In the genomic region with DNA sequence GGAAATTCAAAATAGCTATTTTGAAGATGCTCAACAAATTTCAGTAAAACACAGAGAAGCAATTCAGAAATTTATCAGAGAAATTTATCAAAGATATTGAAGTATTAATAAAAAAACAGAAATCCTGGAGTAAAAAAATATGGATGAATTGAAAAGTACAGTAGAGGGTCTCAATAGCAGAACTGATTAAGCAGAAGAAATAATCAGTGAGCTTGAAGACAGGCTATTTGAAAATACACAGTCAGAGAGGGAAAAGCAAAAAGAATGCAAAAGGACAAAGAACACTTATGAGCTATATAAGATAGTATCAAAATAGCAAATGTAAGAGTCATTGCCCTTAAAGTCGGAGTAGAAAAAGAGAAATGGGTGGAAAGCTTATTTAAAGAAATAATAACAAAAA, we compare ENCODE assay signal across 31 cellular contexts.
DNase-seq lines count a peak whose midpoint lies in the region; ATAC-seq, FAIRE-seq and TF ChIP-seq lines count a peak whose summit lies in the region.
"Had no signal": no experiment of that assay in that cellular context is flagged by ENCODE, and none has a peak within 500 bp of the region (broad histone marks: within the 10 kb centered on the region; RNA-seq: fewer than 3 reads in every experiment).

No MANE protein-coding gene starts in this region.

- H4K20me1 ChIP-seq in SK-N-SH (ENCODE audit: insufficient read depth) (no peaks in the 10 kb centered on the region), HepG2 (ENCODE audit: insufficient read depth, low read length) (no peaks in the 10 kb centered on the region)
- H4K20me1 ChIP-seq: BLaER1; BLaER1 treated with 17β-estradiol and CSF1 and Interleukin-3, amounts not matched to agents 10 nM and 100 nM had no signal

- TF ChIP-seq RAD21 in SK-N-SH (IDR thresholded peaks at IDR 0.05; ENCODE audit: low read length) (no peak), HepG2 (CRISPR knock-in tag; IDR thresholded peaks at IDR 0.05) (no peak)

- H3K9me2 ChIP-seq in SK-N-SH, result no peaks in the 10 kb centered on the region

- H3K4me2 ChIP-seq in SK-N-SH (no peak overlapping the region), HepG2 (ENCODE audit: low read depth, low read length) (no peak overlapping the region)
- H3K4me2 ChIP-seq: A549; BLaER1; BLaER1 treated with 17β-estradiol and CSF1 and Interleukin-3, amounts not matched to agents 10 nM and 100 nM had no signal

- TF ChIP-seq POLR2A in HepG2 (IDR thresholded peaks at IDR 0.05; ENCODE audit: insufficient read depth in 1 of 2, low read depth in 2 of 2, low read length in 2 of 2) (no peak), right lobe of liver (IDR thresholded peaks at IDR 0.05) (no peak)

- ATAC-seq in SK-N-SH treated with all-trans-retinoic acid at 6 μM for 48 hours (no peak), HepG2 (no peak), right lobe of liver (no peak)
- ATAC-seq: A549; CD8-positive, alpha-beta T cell had no signal

- H3K9me3 ChIP-seq in SK-N-SH (peaks cover 25% of the 10 kb centered on the region; the same call in 1 of the 2 replicates), HepG2 (ENCODE audit: low read length) (peaks cover 19% of the 10 kb centered on the region), right lobe of liver (peaks cover 0 to 4% (median 0%) of the 10 kb centered on the region in 4 donors)
- H3K9me3 ChIP-seq: A549, BE2C had no signal

- no peak for FAIRE-seq in HepG2 (lab: Jason Lieb, UNC)
- FAIRE-seq: A204.1, A549, D721Med had no signal

- H3K9ac ChIP-seq in SK-N-SH (no peak overlapping the region), HepG2 (ENCODE audit: insufficient read depth, low read depth, low read length) (no peak overlapping the region)
- H3K9ac ChIP-seq: BLaER1; BLaER1 treated with 17β-estradiol and CSF1 and Interleukin-3, amounts not matched to agents 10 nM and 100 nM had no signal

- POLR2A ChIA-PET in SK-N-SH (lab: Yijun Ruan, JAX) (no interaction called here), HepG2 (lab: Yijun Ruan, JAX) (no interaction called here)

- H3K4me1 ChIP-seq in SK-N-SH (ENCODE audit: control insufficient read depth in 1 of 2, insufficient read depth in 2 of 2, low read depth in 1 of 2, low read length in 1 of 2), result no peaks in the 10 kb centered on the region; a peak in 1 of 4 replicates
- no peaks in the 10 kb centered on the region for H3K4me1 ChIP-seq in HepG2 (ENCODE audit: insufficient read depth, low read length)
- H3K4me1 ChIP-seq in right lobe of liver, result no peaks in the 10 kb centered on the region
- H3K4me1 ChIP-seq: A549, BE2C, BLaER1, Caco-2 had no signal

- in situ Hi-C loops in HepG2 (cut with HindIII; ENCODE audit: extremely low pct_ligation_motif_present, low pct_unique_long_range_greater_than_20kb), result no loop called here

- CTCF ChIA-PET in SK-N-SH (lab: Yijun Ruan, JAX) (interaction anchor here (0.6 to 1.7 kb wide), 4 partner anchors 202 to 453 kb away, joined by 3 to 5 read pairs (median 4); no protein-coding TSS in a partner anchor), HepG2 (lab: Yijun Ruan, JAX; ENCODE audit: low intra/inter-chr PET ratio, low total read pairs) (no interaction called here)

- DNase-seq in SK-N-SH (no peak), HepG2 (ENCODE audit: low spot score) (no peak), right lobe of liver (no peak)
- DNase-seq: 8988T; ACHN; AML-193; BE2C; C1 segment of cervical spinal cord; Caco-2; Calu3; CD4-positive, alpha-beta memory T cell; CD4-positive, alpha-beta T cell; CD4-positive, CD25-positive, alpha-beta regulatory T cell; CD8-positive, alpha-beta memory T cell; CD8-positive, alpha-beta T cell; COR-L47; DMS 273 treated with DMSO at 0.1 percent for 48 hours; DMS153; DMS53; DMS79; DMS79 treated with DMSO at 0.1 percent for 48 hours; DND-41; EL had no signal

- intact Hi-C loops in HepG2 (cut with micrococcal nuclease; ENCODE audit: unreplicated experiment) (no loop called here), right lobe of liver (cut with DNase I) (no loop called here)

- no peaks in the 10 kb centered on the region for H3F3A ChIP-seq in SK-N-SH (replicated peaks; ENCODE audit: insufficient read depth)

- H3K27ac ChIP-seq in SK-N-SH (ENCODE audit: low read depth in 2 of 2, low read length in 1 of 2) (no peak overlapping the region), HepG2 (ENCODE audit: extremely low read length, insufficient read depth, low read length) (no peak overlapping the region), right lobe of liver (no peak overlapping the region)
- H3K27ac ChIP-seq: 22Rv1; A549; BLaER1; BLaER1 treated with 17β-estradiol and CSF1 and Interleukin-3, amounts not matched to agents 10 nM and 100 nM; C4-2B had no signal

- TF ChIP-seq EP300 in SK-N-SH (IDR thresholded peaks at IDR 0.05; ENCODE audit: borderline replicate concordance in 1 of 2, low read depth in 1 of 2, low read length in 1 of 2) (no peak), HepG2 (IDR thresholded peaks at IDR 0.05; ENCODE audit: low read depth in 2 of 2, low read length in 2 of 2) (no peak), HepG2 (CRISPR knock-in tag; IDR thresholded peaks at IDR 0.05; ENCODE audit: borderline replicate concordance) (no peak)

- H3K27me3 ChIP-seq in SK-N-SH (ENCODE audit: insufficient read depth), result no peaks in the 10 kb centered on the region
- H3K27me3 ChIP-seq in HepG2 (ENCODE audit: control insufficient read depth in 1 of 2, insufficient read depth in 2 of 2, low read length in 2 of 2), result no peaks in the 10 kb centered on the region; a peak in 1 of 5 replicates
- no peaks in the 10 kb centered on the region for H3K27me3 ChIP-seq in right lobe of liver
- H3K27me3 ChIP-seq: BE2C; BLaER1; BLaER1 treated with 17β-estradiol and CSF1 and Interleukin-3, amounts not matched to agents 10 nM and 100 nM had no signal

- H3K79me2 ChIP-seq in SK-N-SH (ENCODE audit: insufficient read depth), result no peaks in the 10 kb centered on the region
- H3K79me2 ChIP-seq in HepG2 (ENCODE audit: insufficient read depth, low read length), result no peaks in the 10 kb centered on the region

- 11% methylated on average over 1 of the region's 1 CpG for WGBS in SK-N-SH (ENCODE audit: low lambda C conversion rate)
- WGBS in HepG2 (ENCODE audit: low lambda C conversion rate), result 0% methylated on average over 1 of the region's 1 CpG
- WGBS in right lobe of liver (ENCODE audit: insufficient coverage, low coverage, low lambda C conversion rate, missing lambda C conversion rate), result 46% methylated on average over 1 of the region's 1 CpG

- no TSS peak for BruUV-seq in HepG2 (replicated peaks; lab: Mats Ljungman, UMichigan)

- TF ChIP-seq CTCF in SK-N-SH (IDR thresholded peaks at IDR 0.05), result no peak
- TF ChIP-seq CTCF in HepG2 (CRISPR knock-in tag; IDR thresholded peaks at IDR 0.05), result no peak
- no peak for TF ChIP-seq CTCF in right lobe of liver (IDR thresholded peaks at IDR 0.05)

- no peak overlapping the region for H2AFZ ChIP-seq in SK-N-SH (ENCODE audit: low read depth)
- no peak overlapping the region for H2AFZ ChIP-seq in HepG2 (ENCODE audit: low read length)

- H3K4me3 ChIP-seq in SK-N-SH (ENCODE audit: low read depth in 2 of 2, low read length in 1 of 2) (no peak overlapping the region), HepG2 (replicated peaks in 1 of 3; ENCODE audit: insufficient read depth in 1 of 3, low read depth in 2 of 3, low read length in 3 of 3) (no peak overlapping the region), right lobe of liver (no peak overlapping the region)
- H3K4me3 ChIP-seq: A549; BLaER1; BLaER1 treated with 17β-estradiol and CSF1 and Interleukin-3, amounts not matched to agents 10 nM and 100 nM had no signal

- peaks cover 0 to 5% of the 10 kb centered on the region in 2 experiments for H3K36me3 ChIP-seq in SK-N-SH (replicated peaks in 1 of 2; ENCODE audit: control insufficient read depth in 1 of 2, insufficient read depth in 2 of 2, low read length in 1 of 2)
- no peaks in the 10 kb centered on the region for H3K36me3 ChIP-seq in HepG2 (replicated peaks in 1 of 2; ENCODE audit: control insufficient read depth in 1 of 2, insufficient read depth in 2 of 2, low read length in 2 of 2)
- no peaks in the 10 kb centered on the region for H3K36me3 ChIP-seq in right lobe of liver
- H3K36me3 ChIP-seq: BE2C; BLaER1; BLaER1 treated with 17β-estradiol and CSF1 and Interleukin-3, amounts not matched to agents 10 nM and 100 nM had no signal

TF ChIP-seq in SK-N-SH treated with all-trans-retinoic acid at 6 μM for 48 hours, 23 proteins besides CTCF, POLR2A, EP300 and RAD21:
- no peak for TF ChIP-seq ISL1 (CRISPR knock-in tag; IDR thresholded peaks at IDR 0.05)
- TF ChIP-seq ZFP30 (CRISPR knock-in tag; IDR thresholded peaks at IDR 0.05), result peak; percentile 61; the same call in 1 of the 2 replicates

TF ChIP-seq in SK-N-SH, 30 proteins besides CTCF, POLR2A, EP300 and RAD21 (continues in another document):
- TF ChIP-seq, protein P1, sequence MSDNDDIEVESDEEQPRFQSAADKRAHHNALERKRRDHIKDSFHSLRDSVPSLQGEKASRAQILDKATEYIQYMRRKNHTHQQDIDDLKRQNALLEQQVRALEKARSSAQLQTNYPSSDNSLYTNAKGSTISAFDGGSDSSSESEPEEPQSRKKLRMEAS (IDR thresholded peaks at IDR 0.05; ENCODE audit: low read depth), result no peak
- TF ChIP-seq FOXM1 (IDR thresholded peaks at IDR 0.05; ENCODE audit: low read depth) (no peak), JUND (IDR thresholded peaks at IDR 0.05) (no peak)
- TF ChIP-seq, protein P2, sequence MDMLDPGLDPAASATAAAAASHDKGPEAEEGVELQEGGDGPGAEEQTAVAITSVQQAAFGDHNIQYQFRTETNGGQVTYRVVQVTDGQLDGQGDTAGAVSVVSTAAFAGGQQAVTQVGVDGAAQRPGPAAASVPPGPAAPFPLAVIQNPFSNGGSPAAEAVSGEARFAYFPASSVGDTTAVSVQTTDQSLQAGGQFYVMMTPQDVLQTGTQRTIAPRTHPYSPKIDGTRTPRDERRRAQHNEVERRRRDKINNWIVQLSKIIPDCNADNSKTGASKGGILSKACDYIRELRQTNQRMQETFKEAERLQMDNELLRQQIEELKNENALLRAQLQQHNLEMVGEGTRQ (IDR thresholded peaks at IDR 0.05; ENCODE audit: borderline replicate concordance, low read depth, low read length), result no peak

TF ChIP-seq in HepG2, 621 proteins besides CTCF, POLR2A, EP300 and RAD21:
- TF ChIP-seq ADNP (CRISPR knock-in tag; IDR thresholded peaks at IDR 0.05), result no peak
- peak; percentile 79; the same call in 1 of the 2 replicates for TF ChIP-seq ZNF160 (CRISPR knock-in tag; IDR thresholded peaks at IDR 0.05)
- TF ChIP-seq, protein P3, sequence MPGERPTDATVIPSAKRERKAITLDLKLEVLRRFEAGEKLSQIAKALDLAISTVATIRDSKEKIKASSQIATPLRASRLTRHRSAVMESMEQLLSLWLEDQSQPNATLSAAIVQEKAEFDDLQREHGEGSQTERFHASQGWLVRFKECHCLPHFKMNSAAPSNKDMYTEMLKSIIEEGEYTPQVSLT (CRISPR knock-in tag; IDR thresholded peaks at IDR 0.05; ENCODE audit: borderline replicate concordance, low read depth), result no peak
- no peak for TF ChIP-seq NCOA1 (CRISPR knock-in tag; IDR thresholded peaks at IDR 0.05)
- TF ChIP-seq IRX3 (CRISPR knock-in tag; IDR thresholded peaks at IDR 0.05; ENCODE audit: borderline replicate concordance, low read depth), result no peak
- no peak for TF ChIP-seq ZBTB8A (CRISPR knock-in tag; IDR thresholded peaks at IDR 0.05; ENCODE audit: borderline replicate concordance, low read depth)
- TF ChIP-seq ZNF274 (CRISPR knock-in tag; IDR thresholded peaks at IDR 0.05), result no peak
